ENCODE assay signal across 22 cellular contexts in genomic region chr13:71339736-71340135, GRCh38.
DNase-seq lines count a peak whose midpoint lies in the region; ATAC-seq, FAIRE-seq and TF ChIP-seq lines count a peak whose summit lies in the region.
"Had no signal": no experiment of that assay in that cellular context is flagged by ENCODE, and none has a peak within 500 bp of the region (broad histone marks: within the 10 kb centered on the region; RNA-seq: fewer than 3 reads in every experiment).

No MANE protein-coding gene starts in this region.

- H3K4me1 Mint-ChIP-seq in activated CD4-positive, alpha-beta T cell treated with anti-CD3 and anti-CD28 coated beads, Interleukin-2, amount 10 ng/mL, durations not matched to agents 7 days and 5 days: no peaks in the 10 kb centered on the region
- H3K4me1 Mint-ChIP-seq: B cell had no signal

- H3K36me3 ChIP-seq in HEK293 (ENCODE audit: control insufficient read depth in 2 of 2, insufficient read depth in 1 of 2, low read length in 2 of 2) (no peaks in the 10 kb centered on the region), small intestine (ENCODE audit: control insufficient read depth in 2 of 2, insufficient read depth in 2 of 2, low read length in 2 of 2) (no peaks in the 10 kb centered on the region)
- H3K36me3 ChIP-seq: BLaER1 treated with 17β-estradiol and CSF1 and Interleukin-3, amounts not matched to agents 10 nM and 100 nM had no signal

- no peak overlapping the region for H3K27ac ChIP-seq in HEK293 (ENCODE audit: extremely low read depth, low read depth, low read length)
- H3K27ac ChIP-seq in small intestine (ENCODE audit: low read depth in 1 of 2, low read length in 1 of 2): no peak overlapping the region
- H3K27ac ChIP-seq: A549; BLaER1 treated with 17β-estradiol and CSF1 and Interleukin-3, amounts not matched to agents 10 nM and 100 nM; C4-2B had no signal

- no peak overlapping the region for H3K4me3 Mint-ChIP-seq in activated CD4-positive, alpha-beta T cell treated with anti-CD3 and anti-CD28 coated beads, Interleukin-2, amount 10 ng/mL, durations not matched to agents 7 days and 5 days
- H3K4me3 Mint-ChIP-seq: B cell; CD4-positive, alpha-beta T cell; CD8-positive, alpha-beta T cell had no signal

- POLR2A ChIA-PET in HEK293 (lab: Yijun Ruan, JAX): no interaction called here
- POLR2A ChIA-PET in activated CD4-positive, alpha-beta T cell treated with anti-CD3 and anti-CD28 coated beads, Interleukin-2, amount 10 ng/mL, durations not matched to agents 7 days and 5 days (lab: Charles Lee): no interaction called here

- H3K4me1 ChIP-seq in HEK293 (ENCODE audit: control insufficient read depth, insufficient read depth, low read length): no peaks in the 10 kb centered on the region
- no peaks in the 10 kb centered on the region for H3K4me1 ChIP-seq in small intestine (ENCODE audit: control insufficient read depth in 2 of 2, insufficient read depth in 1 of 2, low read depth in 1 of 2, low read length in 1 of 2)
- H3K4me1 ChIP-seq: A549; BLaER1 treated with 17β-estradiol and CSF1 and Interleukin-3, amounts not matched to agents 10 nM and 100 nM; Caco-2 had no signal

- no peak for DNase-seq in small intestine
- DNase-seq in activated CD4-positive, alpha-beta T cell treated with anti-CD3 and anti-CD28 coated beads, Interleukin-2, amount 10 ng/mL, durations not matched to agents 7 days and 5 days: no peak
- DNase-seq: 8988T; AML-193; Caco-2; Calu3; CD4-positive, alpha-beta T cell; CD8-positive, alpha-beta T cell; DMS79 treated with DMSO at 0.1 percent for 48 hours; GF-D8 had no signal

- no peaks in the 10 kb centered on the region for H3K9me3 Mint-ChIP-seq in activated CD4-positive, alpha-beta T cell treated with anti-CD3 and anti-CD28 coated beads, Interleukin-2, amount 10 ng/mL, durations not matched to agents 7 days and 5 days
- H3K9me3 Mint-ChIP-seq: CD4-positive, alpha-beta T cell; CD8-positive, alpha-beta T cell had no signal

- no peak overlapping the region for H3K27ac Mint-ChIP-seq in activated CD4-positive, alpha-beta T cell treated with anti-CD3 and anti-CD28 coated beads, Interleukin-2, amount 10 ng/mL, durations not matched to agents 7 days and 5 days
- H3K27ac Mint-ChIP-seq: B cell; CD4-positive, alpha-beta T cell; CD8-positive, alpha-beta T cell had no signal

- TF ChIP-seq CTCF in HEK293 (tag by site-specific recombination; IDR thresholded peaks at IDR 0.05): no peak

- no peak overlapping the region for H3K4me3 ChIP-seq in HEK293 (ENCODE audit: low read depth, low read length)
- no peak overlapping the region for H3K4me3 ChIP-seq in small intestine (ENCODE audit: low read depth in 1 of 2, low read length in 2 of 2)
- H3K4me3 ChIP-seq: A549; BLaER1 treated with 17β-estradiol and CSF1 and Interleukin-3, amounts not matched to agents 10 nM and 100 nM had no signal

- no peaks in the 10 kb centered on the region for H3K27me3 Mint-ChIP-seq in activated CD4-positive, alpha-beta T cell treated with anti-CD3 and anti-CD28 coated beads, Interleukin-2, amount 10 ng/mL, durations not matched to agents 7 days and 5 days
- H3K27me3 Mint-ChIP-seq: B cell; CD4-positive, alpha-beta T cell had no signal

- CTCF ChIA-PET in HEK293 (lab: Yijun Ruan, JAX): interaction anchor here (0.6 kb wide), 1 partner anchor 140 kb away, joined by 3 read pairs; no protein-coding TSS in a partner anchor
- CTCF ChIA-PET in activated CD4-positive, alpha-beta T cell treated with anti-CD3 and anti-CD28 coated beads, Interleukin-2, amount 10 ng/mL, durations not matched to agents 7 days and 5 days (lab: Charles Lee): no interaction called here

- 90 to 94% (median 94%) methylated on average over 1 of the region's 1 CpG for WGBS in small intestine, 3 donors

- no peaks in the 10 kb centered on the region for H3K27me3 ChIP-seq in small intestine (ENCODE audit: control insufficient read depth in 2 of 2, insufficient read depth in 2 of 2, low read length in 2 of 2)
- H3K27me3 ChIP-seq: BLaER1 treated with 17β-estradiol and CSF1 and Interleukin-3, amounts not matched to agents 10 nM and 100 nM had no signal

- H3K9me3 ChIP-seq in HEK293 (ENCODE audit: control insufficient read depth, insufficient read depth, low read depth, low read length): no peaks in the 10 kb centered on the region
- H3K9me3 ChIP-seq in small intestine (ENCODE audit: control insufficient read depth, low read depth): no peaks in the 10 kb centered on the region
- H3K9me3 ChIP-seq: A549; BLaER1 treated with 17β-estradiol and CSF1 and Interleukin-3, amounts not matched to agents 10 nM and 100 nM; Caco-2 had no signal

- peak; percentile 43 for FAIRE-seq in A204.1 (lab: Jason Lieb, UNC)
- FAIRE-seq in islet of Langerhans (lab: Jason Lieb, UNC): peak; percentile 88
- FAIRE-seq in small intestine (lab: Jason Lieb, UNC): peak; percentile 86
- FAIRE-seq: A549, D721Med, G401.6, GM12891 had no signal

- ATAC-seq in GM18868 (IDR thresholded peaks at IDR 0.05; ENCODE audit: unreplicated experiment): no peak
- ATAC-seq in GM21390 (IDR thresholded peaks at IDR 0.05; ENCODE audit: unreplicated experiment): no peak
- ATAC-seq: A549; CD8-positive, alpha-beta T cell had no signal

- H3K36me3 Mint-ChIP-seq in activated CD4-positive, alpha-beta T cell treated with anti-CD3 and anti-CD28 coated beads, Interleukin-2, amount 10 ng/mL, durations not matched to agents 7 days and 5 days (ENCODE audit: low read depth): no peaks in the 10 kb centered on the region
- H3K36me3 Mint-ChIP-seq: CD8-positive, alpha-beta T cell had no signal

TF ChIP-seq in HEK293, 187 proteins besides CTCF, POLR2A, EP300 and RAD21:
- TF ChIP-seq ZNF785 (tag by site-specific recombination; IDR thresholded peaks at IDR 0.05) (no peak), ZNF660 (tag by site-specific recombination; IDR thresholded peaks at IDR 0.05) (no peak), ZBTB26 (tag by site-specific recombination; optimal IDR thresholded peaks at IDR 0.05) (no peak), TSHZ1 (tag by site-specific recombination; IDR thresholded peaks at IDR 0.05; ENCODE audit: borderline replicate concordance) (no peak), ATF2 (tag by site-specific recombination; IDR thresholded peaks at IDR 0.05; ENCODE audit: low read depth) (peak; percentile 59; the same call in 1 of the 2 replicates)
